8 cellular contexts compared by ENCODE assay signal in the genomic region with DNA sequence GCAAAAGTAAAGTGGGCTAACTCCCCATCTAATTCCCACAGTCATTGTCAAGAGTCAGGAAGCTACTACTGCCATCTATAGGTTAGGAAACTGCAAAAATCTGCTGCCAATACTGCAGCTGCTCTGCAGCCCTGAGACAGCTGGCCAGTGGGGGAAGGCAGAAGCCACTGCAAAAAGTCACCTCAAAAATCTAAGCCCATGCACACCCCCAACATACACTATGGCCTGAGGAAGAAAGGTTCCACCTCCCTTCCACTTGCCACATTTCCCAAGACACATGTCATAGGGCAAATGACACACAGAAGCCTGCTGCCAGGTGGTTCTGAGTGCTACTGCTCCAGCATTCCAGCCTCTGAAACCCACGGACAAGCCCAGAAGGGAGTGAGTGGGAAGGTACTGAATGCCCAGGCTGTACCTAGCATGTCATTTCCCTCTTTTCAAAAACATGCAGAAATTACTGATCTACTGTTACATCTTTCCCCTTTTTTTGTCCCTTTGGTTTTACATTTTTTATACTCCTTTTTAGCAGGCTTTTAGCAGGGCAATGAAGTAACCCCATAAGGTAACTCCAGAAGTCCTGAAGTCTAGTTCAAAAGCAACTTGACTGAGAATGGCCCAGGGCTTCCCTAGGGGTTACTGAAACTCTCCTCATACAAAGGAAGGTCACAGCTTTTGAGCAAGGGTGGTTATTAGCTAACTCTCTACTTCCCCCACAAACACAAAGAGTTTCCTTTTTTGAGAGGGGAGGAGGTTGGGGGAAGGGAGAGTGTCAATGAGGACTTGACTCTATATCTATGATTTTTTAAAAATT. TPM values are rescaled to one million over a fixed set of nuclear protein-coding genes. Genes with fewer than 3 reads are reported as not detected.
DNase-seq lines count a peak whose midpoint lies in the region; ATAC-seq and TF ChIP-seq lines count a peak whose summit lies in the region.

No MANE protein-coding gene starts in this region.

- H3K4me1 ChIP-seq in breast epithelium (no peaks in the 10 kb centered on the region), Karpas-422 (ENCODE audit: low read length) (peaks cover 30% of the 10 kb centered on the region)

- no peak overlapping the region for H3K4me3 ChIP-seq in breast epithelium
- H3K4me3 ChIP-seq in Karpas-422 (ENCODE audit: low read length): peak overlapping the region; percentile 57; the same call in 1 of the 2 replicates

- H3K79me2 ChIP-seq in Karpas-422 (ENCODE audit: low read length): peaks cover 52% of the 10 kb centered on the region

- no peaks in the 10 kb centered on the region for H3K9me2 ChIP-seq in Karpas-422 (replicated peaks; ENCODE audit: insufficient read depth, low read length)

- peaks cover 5% of the 10 kb centered on the region for H3K4me1 Mint-ChIP-seq in MCF 10A (ENCODE audit: insufficient read depth, unreplicated experiment)
- H3K4me1 Mint-ChIP-seq in activated CD8-positive, alpha-beta T cell treated with anti-CD3 and anti-CD28 coated beads, Interleukin-2, amount 10 ng/mL, durations not matched to agents 7 days and 5 days (ENCODE audit: low read depth): peaks cover 17% of the 10 kb centered on the region

- intact Hi-C loops in MCF 10A (cut with micrococcal nuclease) (no loop called here), breast epithelium (cut with DNase I; ENCODE audit: low total_unique reads) (no loop called here)

- POLR2A ChIA-PET in MCF 10A (lab: Yijun Ruan, JAX): interaction anchor here (0.9 to 1.0 kb wide), 2 partner anchors 14 to 37 kb away, joined by 4 to 7 read pairs; a partner anchor contains a TSS
- POLR2A ChIA-PET in activated CD8-positive, alpha-beta T cell treated with anti-CD3 and anti-CD28 coated beads, Interleukin-2, amount 10 ng/mL, durations not matched to agents 7 days and 5 days (lab: Charles Lee): interaction anchor here (0.6 kb wide), 1 partner anchor 16 kb away, joined by 3 read pairs; no protein-coding TSS in a partner anchor

- no peak overlapping the region for H3K4me3 Mint-ChIP-seq in MCF 10A (ENCODE audit: unreplicated experiment)
- no peak overlapping the region for H3K4me3 Mint-ChIP-seq in activated CD8-positive, alpha-beta T cell treated with anti-CD3 and anti-CD28 coated beads, Interleukin-2, amount 10 ng/mL, durations not matched to agents 7 days and 5 days

- H3K27me3 ChIP-seq in breast epithelium (no peaks in the 10 kb centered on the region), Karpas-422 (ENCODE audit: low read length) (no peaks in the 10 kb centered on the region)

- BruUV-seq in MCF 10A (replicated peaks; lab: Mats Ljungman, UMichigan): no TSS peak

- H3K27ac Mint-ChIP-seq in MCF 10A (ENCODE audit: low read depth, unreplicated experiment): no peak overlapping the region
- H3K27ac Mint-ChIP-seq in activated CD8-positive, alpha-beta T cell treated with anti-CD3 and anti-CD28 coated beads, Interleukin-2, amount 10 ng/mL, durations not matched to agents 7 days and 5 days: peak overlapping the region; percentile 77

- no peak for TF ChIP-seq POLR2A in breast epithelium (IDR thresholded peaks at IDR 0.05)

- H3K36me3 ChIP-seq in breast epithelium: no peaks in the 10 kb centered on the region
- 0 out of 2 replicates have a peak, but pooled peaks cover 4% of the 10 kb centered on the region for H3K36me3 ChIP-seq in Karpas-422 (ENCODE audit: insufficient read depth, low read length)

- no peaks in the 10 kb centered on the region for H3K9me3 Mint-ChIP-seq in MCF 10A (ENCODE audit: unreplicated experiment)
- H3K9me3 Mint-ChIP-seq in activated CD8-positive, alpha-beta T cell treated with anti-CD3 and anti-CD28 coated beads, Interleukin-2, amount 10 ng/mL, durations not matched to agents 7 days and 5 days (ENCODE audit: insufficient read depth): no peaks in the 10 kb centered on the region

- H3K9ac ChIP-seq in Karpas-422 (ENCODE audit: low read length): peak overlapping the region; percentile 53

- peaks cover 53% of the 10 kb centered on the region for H3K36me3 Mint-ChIP-seq in MCF 10A (ENCODE audit: insufficient read depth, unreplicated experiment)
- peaks cover 23% of the 10 kb centered on the region for H3K36me3 Mint-ChIP-seq in activated CD8-positive, alpha-beta T cell treated with anti-CD3 and anti-CD28 coated beads, Interleukin-2, amount 10 ng/mL, durations not matched to agents 7 days and 5 days (ENCODE audit: low read depth)

- no peaks in the 10 kb centered on the region for H3K9me3 ChIP-seq in breast epithelium
- no peaks in the 10 kb centered on the region for H3K9me3 ChIP-seq in Karpas-422 (ENCODE audit: low read length)

- peak; percentile 41 for TF ChIP-seq CTCF in MCF 10A (IDR thresholded peaks at IDR 0.05; ENCODE audit: unreplicated experiment)
- no peak for TF ChIP-seq CTCF in breast epithelium (IDR thresholded peaks at IDR 0.05)

- H4K20me1 ChIP-seq in Karpas-422 (ENCODE audit: insufficient read depth, low read depth, low read length): peaks cover 9% of the 10 kb centered on the region

- H3K27ac ChIP-seq in breast epithelium (no peak overlapping the region), Karpas-422 (ENCODE audit: low read length) (peak overlapping the region; percentile 91)

- CTCF ChIA-PET in MCF 10A (lab: Yijun Ruan, JAX): interaction anchor here (0.5 to 1.1 kb wide), 12 partner anchors 9 to 1838 kb away, joined by 3 to 6 read pairs (median 3); no protein-coding TSS in a partner anchor
- CTCF ChIA-PET in activated CD8-positive, alpha-beta T cell treated with anti-CD3 and anti-CD28 coated beads, Interleukin-2, amount 10 ng/mL, durations not matched to agents 7 days and 5 days (lab: Charles Lee): interaction anchor here (1.4 to 1.6 kb wide), 2 partner anchors 9 kb away, joined by 4 read pairs; no protein-coding TSS in a partner anchor

- peak overlapping the region; percentile 67 for H3K4me2 ChIP-seq in Karpas-422 (ENCODE audit: low read depth, low read length, poor library complexity, severe bottlenecking)

- peak; percentile 36 for ATAC-seq in activated CD8-positive, alpha-beta T cell treated with anti-CD3 and anti-CD28 coated beads, Interleukin-2, amount 10 ng/mL, durations not matched to agents 7 days and 5 days
- ATAC-seq in GM21360 (IDR thresholded peaks at IDR 0.05; ENCODE audit: unreplicated experiment): no peak

- DNase-seq in MCF 10A (ENCODE audit: unreplicated experiment) (peak; percentile 38), breast epithelium (ENCODE audit: low spot score in 2 of 2) (no peak), Karpas-422 (peak; percentile 87), iPS-NIHi11 (ENCODE audit: low spot score) (peak; percentile 65), COLO668 (lab: John Stamatoyannopoulos, UW; ENCODE audit: unreplicated experiment) (no peak)
- no peak for DNase-seq in activated CD8-positive, alpha-beta T cell treated with anti-CD3 and anti-CD28 coated beads, Interleukin-2, amount 10 ng/mL, durations not matched to agents 7 days and 5 days
- DNase-seq in stimulated activated CD4-positive, alpha-beta T cell treated with anti-CD3 and anti-CD28 coated beads, Interleukin-2, amount 100 ng/mL, for 24 hours: no peak

- no peaks in the 10 kb centered on the region for H3K27me3 Mint-ChIP-seq in MCF 10A (ENCODE audit: insufficient read depth, unreplicated experiment)
- no peaks in the 10 kb centered on the region for H3K27me3 Mint-ChIP-seq in activated CD8-positive, alpha-beta T cell treated with anti-CD3 and anti-CD28 coated beads, Interleukin-2, amount 10 ng/mL, durations not matched to agents 7 days and 5 days (ENCODE audit: low read depth)

- H2AFZ ChIP-seq in Karpas-422 (ENCODE audit: low read length): no peak overlapping the region

RNA-seq across cellular contexts. Expression of a gene that starts 36.8 kb away (rescaled TPM):
- 41.2 and 50.1 TPM in 2 replicates for total RNA-seq in MCF 10A (2022)
- total RNA-seq in breast epithelium: 10 to 100 TPM; 36.8 to 58.4 (median 42.9) TPM
- total RNA-seq in Karpas-422 (2014; rRNA removed; shearing (Covaris generic); ENCODE audit: low replicate concordance): 18.6 and 31.1 TPM in 2 replicates
- 10 to 100 TPM; 30.5 to 34.2 TPM for total RNA-seq in activated CD8-positive, alpha-beta T cell treated with anti-CD3 and anti-CD28 coated beads, Interleukin-2, amount 10 ng/mL, durations not matched to agents 7 days and 5 days

RNA-seq across cellular contexts. Expression of a gene that starts 45.7 kb away (rescaled TPM):
- total RNA-seq in MCF 10A (2022) (not detected in 2 replicates), breast epithelium (not detected)
- not detected in 2 replicates for total RNA-seq in Karpas-422 (2014; rRNA removed; shearing (Covaris generic); ENCODE audit: low replicate concordance)
- total RNA-seq in activated CD8-positive, alpha-beta T cell treated with anti-CD3 and anti-CD28 coated beads, Interleukin-2, amount 10 ng/mL, durations not matched to agents 7 days and 5 days: not detected

RNA-seq across cellular contexts. Expression of a gene that starts 59.0 kb away (rescaled TPM):
- total RNA-seq in MCF 10A (2022): 12.4 and 18.1 TPM in 2 replicates
- 10 to 100 TPM; 12.2 to 17.7 (median 13.8) TPM for total RNA-seq in breast epithelium
- total RNA-seq in Karpas-422 (2014; rRNA removed; shearing (Covaris generic); ENCODE audit: low replicate concordance): 3.5 and 7.8 TPM in 2 replicates
- total RNA-seq in activated CD8-positive, alpha-beta T cell treated with anti-CD3 and anti-CD28 coated beads, Interleukin-2, amount 10 ng/mL, durations not matched to agents 7 days and 5 days: 10 to 100 TPM; 18.8 to 19.6 TPM

Comparison
In these comparisons a context has a peak if more than half of its experiments do, and no peak if none do; other contexts are left out.
1. DNase-seq: peak in MCF 10A (single experiment), Karpas-422 (single experiment) and iPS-NIHi11 (single experiment); none in breast epithelium (0 of 2), activated CD8-positive, alpha-beta T cell treated with anti-CD3 and anti-CD28 coated beads, Interleukin-2, amount 10 ng/mL, durations not matched to agents 7 days and 5 days (single experiment), COLO668 (single experiment) and stimulated activated CD4-positive, alpha-beta T cell treated with anti-CD3 and anti-CD28 coated beads, Interleukin-2, amount 100 ng/mL, for 24 hours (0 of 2).